Comparison of ENCODE assay signal across 19 cellular contexts in the genomic region with DNA sequence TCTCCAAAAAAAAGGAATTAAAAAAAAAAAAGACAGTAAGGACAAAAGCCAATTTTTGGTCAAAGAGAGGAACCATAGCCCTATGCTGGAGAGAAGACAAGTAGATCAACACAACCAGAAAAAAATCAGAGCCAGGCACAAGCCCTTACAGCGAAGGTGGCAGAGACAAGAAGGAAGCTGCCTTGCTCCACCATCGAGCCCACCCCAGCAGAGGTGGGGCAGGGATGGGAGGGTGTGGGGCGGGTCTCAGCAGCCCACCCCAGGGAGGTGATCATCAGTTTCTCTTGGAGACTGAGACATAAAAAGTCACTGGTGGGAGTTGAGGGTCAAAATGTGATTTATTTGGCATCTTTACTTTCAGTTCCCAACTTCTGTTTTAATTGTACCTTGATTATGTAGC.
DNase-seq lines count a peak whose midpoint lies in the region; ATAC-seq, FAIRE-seq and TF ChIP-seq lines count a peak whose summit lies in the region.
"Had no signal": no experiment of that assay in that cellular context is flagged by ENCODE, and none has a peak within 500 bp of the region (broad histone marks: within the 10 kb centered on the region; RNA-seq: fewer than 3 reads in every experiment).

No MANE protein-coding gene starts in this region.

- peak overlapping the region; percentile 93 for H2AK5ac ChIP-seq in trophoblast cell (ENCODE audit: low read length)

- no peak for TF ChIP-seq POLR2A in esophagus muscularis mucosa (IDR thresholded peaks at IDR 0.05; ENCODE audit: low read depth)

- TF ChIP-seq CTCF in RWPE2 (IDR thresholded peaks at IDR 0.05; ENCODE audit: poor library complexity, severe bottlenecking) (no peak), esophagus muscularis mucosa (IDR thresholded peaks at IDR 0.05) (no peak)

- peak overlapping the region; percentile 45 for H4K8ac ChIP-seq in trophoblast cell (ENCODE audit: low read depth, low read length)

- H2AFZ ChIP-seq in Karpas-422 (ENCODE audit: low read length) (no peak overlapping the region), trophoblast cell (ENCODE audit: insufficient read depth, low read length, poor library complexity) (peak overlapping the region; percentile 45)
- H2AFZ ChIP-seq: GM23338 had no signal

- TF ChIP-seq EP300 in esophagus muscularis mucosa (IDR thresholded peaks at IDR 0.05): no peak

- FAIRE-seq in GM19239 (lab: Jason Lieb, UNC): no peak
- FAIRE-seq: G401.6, GM12892, H54 had no signal

- H3K27me3 ChIP-seq in Karpas-422 (ENCODE audit: low read length): no peaks in the 10 kb centered on the region
- H3K27me3 ChIP-seq in RWPE2 (ENCODE audit: insufficient read depth, poor library complexity, severe bottlenecking): no peaks in the 10 kb centered on the region
- H3K27me3 ChIP-seq in esophagus muscularis mucosa: no peaks in the 10 kb centered on the region
- no peaks in the 10 kb centered on the region for H3K27me3 ChIP-seq in trophoblast cell (ENCODE audit: insufficient read depth, low read length)

- ATAC-seq in RWPE2 (ENCODE audit: low read depth) (no peak), HG02588 (IDR thresholded peaks at IDR 0.05; ENCODE audit: unreplicated experiment) (no peak), GM19023 (IDR thresholded peaks at IDR 0.05; ENCODE audit: unreplicated experiment) (no peak)
- ATAC-seq: GM23338 had no signal

- H2BK5ac ChIP-seq in trophoblast cell (ENCODE audit: low read depth, low read length, poor library complexity): peak overlapping the region; percentile 53

- H3K4me2 ChIP-seq in Karpas-422 (ENCODE audit: low read depth, low read length, poor library complexity, severe bottlenecking): no peak overlapping the region
- no peak overlapping the region for H3K4me2 ChIP-seq in trophoblast cell (ENCODE audit: low read length)
- H3K4me2 ChIP-seq: GM23338 had no signal

- DNase-seq in Karpas-422 (peak; percentile 29), RWPE2 (ENCODE audit: low spot score) (no peak), esophagus muscularis mucosa (ENCODE audit: extremely low spot score) (peak; percentile 77), trophoblast cell (no peak), islet precursor cell (no peak), GM19239 (ENCODE audit: insufficient read length, low spot score) (no peak)
- DNase-seq: C1 segment of cervical spinal cord; CD4-positive, alpha-beta memory T cell; COR-L47; DMS153; DND-41; HFFc6 had no signal

- no peak overlapping the region for H4K12ac ChIP-seq in trophoblast cell (ENCODE audit: low read depth, low read length)

- no peaks in the 10 kb centered on the region for H3K36me3 ChIP-seq in Karpas-422 (ENCODE audit: insufficient read depth, low read length)
- H3K36me3 ChIP-seq in RWPE2 (ENCODE audit: low read depth): no peaks in the 10 kb centered on the region
- H3K36me3 ChIP-seq in esophagus muscularis mucosa: no peaks in the 10 kb centered on the region
- H3K36me3 ChIP-seq in trophoblast cell (ENCODE audit: control insufficient read depth in 1 of 2, insufficient read depth in 2 of 2, low read length in 2 of 2): no peaks in the 10 kb centered on the region
- H3K36me3 ChIP-seq: HAP-1 had no signal

- intact Hi-C loops in esophagus muscularis mucosa (cut with DNase I): no loop called here

- peaks cover 24% of the 10 kb centered on the region for H3K79me1 ChIP-seq in trophoblast cell (ENCODE audit: low read length)

- H3K23ac ChIP-seq in trophoblast cell (ENCODE audit: low read length): no peak overlapping the region

- H3K9ac ChIP-seq in Karpas-422 (ENCODE audit: low read length): no peak overlapping the region
- no peak overlapping the region for H3K9ac ChIP-seq in trophoblast cell (ENCODE audit: low read length)

- H3K79me2 ChIP-seq in Karpas-422 (ENCODE audit: low read length) (no peaks in the 10 kb centered on the region), trophoblast cell (ENCODE audit: control insufficient read depth, insufficient read depth, low read length, poor library complexity) (peaks cover 2% of the 10 kb centered on the region)

- H3K4ac ChIP-seq in trophoblast cell (ENCODE audit: low read depth, low read length): no peak overlapping the region

- H4K20me1 ChIP-seq in Karpas-422 (ENCODE audit: insufficient read depth, low read depth, low read length): no peaks in the 10 kb centered on the region

- no peaks in the 10 kb centered on the region for H3K9me2 ChIP-seq in Karpas-422 (replicated peaks; ENCODE audit: insufficient read depth, low read length)

- H2BK120ac ChIP-seq in trophoblast cell (ENCODE audit: insufficient read depth, low read length, poor library complexity): peak overlapping the region; percentile 30

- H3K18ac ChIP-seq in trophoblast cell (ENCODE audit: low read length): no peak overlapping the region

- H3K14ac ChIP-seq in trophoblast cell (ENCODE audit: low read length): peak overlapping the region; percentile 81

- H3K9me3 ChIP-seq in Karpas-422 (ENCODE audit: low read length) (no peaks in the 10 kb centered on the region), RWPE2 (ENCODE audit: severe bottlenecking) (no peaks in the 10 kb centered on the region), esophagus muscularis mucosa (no peaks in the 10 kb centered on the region), trophoblast cell (ENCODE audit: insufficient read depth, low read depth, low read length) (no peaks in the 10 kb centered on the region)
- H3K9me3 ChIP-seq: HAP-1 had no signal

- H2BK12ac ChIP-seq in trophoblast cell (ENCODE audit: low read length): peak overlapping the region; percentile 59

- H3K4me1 ChIP-seq in Karpas-422 (ENCODE audit: low read length) (no peaks in the 10 kb centered on the region), RWPE2 (ENCODE audit: insufficient read depth, poor library complexity, severe bottlenecking) (peaks cover 31% of the 10 kb centered on the region), esophagus muscularis mucosa (peaks cover 9 to 23% (median 18%) of the 10 kb centered on the region in 4 donors), trophoblast cell (ENCODE audit: control insufficient read depth in 1 of 2, insufficient read depth in 2 of 2, low read length in 2 of 2) (peaks cover 13 to 18% of the 10 kb centered on the region in 2 experiments)
- H3K4me1 ChIP-seq: HAP-1 had no signal

- no peak overlapping the region for H3K27ac ChIP-seq in Karpas-422 (ENCODE audit: low read length)
- H3K27ac ChIP-seq in RWPE2 (ENCODE audit: poor library complexity, severe bottlenecking): peak overlapping the region; percentile 57
- no peak overlapping the region for H3K27ac ChIP-seq in esophagus muscularis mucosa (replicated peaks in 1 of 4)
- H3K27ac ChIP-seq in trophoblast cell (ENCODE audit: low read depth, low read length): no peak overlapping the region

- 92% methylated on average over 3 of the region's 3 CpGs for WGBS in esophagus muscularis mucosa
- no CpG with 5 or more reads among the region's 3 CpGs for WGBS in trophoblast cell (ENCODE audit: extremely low coverage, insufficient coverage, insufficient read length)

- H3K4me3 ChIP-seq in Karpas-422 (ENCODE audit: low read length) (no peak overlapping the region), RWPE2 (ENCODE audit: severe bottlenecking) (no peak overlapping the region), esophagus muscularis mucosa (no peak overlapping the region), trophoblast cell (ENCODE audit: low read depth, low read length) (no peak overlapping the region)
- H3K4me3 ChIP-seq: GM23338, HAP-1 had no signal

- peak overlapping the region; percentile 84 for H4K91ac ChIP-seq in trophoblast cell (ENCODE audit: low read depth, low read length)

Comparison
In these comparisons a context has a peak if more than half of its experiments do, and no peak if none do; other contexts are left out.
1. DNase-seq: peak in Karpas-422 (single experiment) and esophagus muscularis mucosa (single experiment); none in RWPE2 (single experiment), trophoblast cell (0 of 2), islet precursor cell (single experiment) and GM19239 (single experiment).